In the genomic region with DNA sequence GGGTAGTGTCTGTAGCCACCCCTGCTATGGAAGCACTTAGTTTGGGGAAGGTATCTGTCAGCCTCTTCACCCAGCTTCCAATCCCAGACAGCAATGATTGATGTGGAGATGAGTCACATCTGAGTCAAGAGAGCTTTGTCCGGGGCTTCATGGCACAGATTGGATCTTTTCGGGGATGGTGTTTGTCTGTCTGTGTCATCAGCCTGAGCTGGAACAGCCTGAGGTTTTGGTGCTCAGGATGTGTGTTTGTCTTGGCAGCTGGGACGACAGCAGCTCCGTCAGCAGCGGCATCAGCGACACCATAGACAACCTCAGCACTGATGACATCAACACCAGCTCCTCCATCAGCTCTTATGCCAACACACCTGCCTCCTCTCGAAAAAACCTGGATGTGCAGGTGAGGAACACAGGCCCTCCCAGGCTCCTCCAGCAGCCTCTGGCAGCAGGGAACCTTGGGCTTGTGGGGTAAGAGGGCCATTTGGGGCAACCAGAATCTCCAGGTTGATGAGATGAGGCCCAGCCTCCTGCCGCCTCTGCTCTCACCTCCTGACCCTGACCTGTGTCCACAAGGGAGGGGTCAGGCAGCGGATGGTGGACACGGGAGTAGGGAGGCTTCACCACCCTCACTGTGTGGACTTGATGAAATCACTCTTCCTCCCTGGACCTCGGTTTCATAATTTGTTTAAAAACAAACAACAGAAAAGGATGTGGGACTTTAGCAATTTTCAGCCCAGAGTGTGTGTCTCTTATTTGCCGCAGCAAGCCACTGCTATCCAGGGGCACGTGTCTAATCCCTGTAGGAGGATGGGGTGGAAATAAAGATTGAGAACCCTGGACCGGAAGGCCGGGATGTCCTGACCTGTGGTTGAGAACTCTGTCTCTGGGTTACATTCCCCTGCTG, we compare ENCODE assay signal across 10 cellular contexts.
DNase-seq lines count a peak whose midpoint lies in the region; ATAC-seq and TF ChIP-seq lines count a peak whose summit lies in the region.
"Had no signal": no experiment of that assay in that cellular context is flagged by ENCODE, and none has a peak within 500 bp of the region (broad histone marks: within the 10 kb centered on the region; RNA-seq: fewer than 3 reads in every experiment).

No MANE protein-coding gene starts in this region.

- peak overlapping the region; percentile 43 to 57 for H2BK12ac ChIP-seq in mesenchymal stem cell (ENCODE audit: low read length in 2 of 2)

- no peak overlapping the region for H3K4me3 ChIP-seq in astrocyte of the spinal cord (ENCODE audit: low read depth, low read length)
- no peak overlapping the region for H3K4me3 ChIP-seq in mesenchymal stem cell (ENCODE audit: insufficient read depth in 1 of 2, low read depth in 1 of 2, low read length in 2 of 2)

- ATAC-seq in activated CD8-positive, alpha-beta memory T cell treated with anti-CD3 and anti-CD28 coated beads, Interleukin-2, amount 10 ng/mL, durations not matched to agents 7 days and 5 days: no peak
- ATAC-seq in HG03460 (IDR thresholded peaks at IDR 0.05; ENCODE audit: unreplicated experiment): no peak

- H3K4me3 Mint-ChIP-seq in activated CD8-positive, alpha-beta memory T cell treated with anti-CD3 and anti-CD28 coated beads, Interleukin-2, amount 10 ng/mL, durations not matched to agents 7 days and 5 days: no peak overlapping the region

- H3K79me1 ChIP-seq in mesenchymal stem cell (replicated peaks; ENCODE audit: low read length, poor library complexity, severe bottlenecking): peaks cover 7% of the 10 kb centered on the region

- no peak overlapping the region for H3K23ac ChIP-seq in mesenchymal stem cell (ENCODE audit: low read length in 2 of 2)

- peak overlapping the region in 1 of 2 experiments; percentile 44 for H3K14ac ChIP-seq in mesenchymal stem cell (ENCODE audit: low read length in 2 of 2)

- 39% methylated on average over 15 of the region's 15 CpGs for WGBS in mesenchymal stem cell

- no peak overlapping the region for H2BK120ac ChIP-seq in mesenchymal stem cell (ENCODE audit: low read depth, low read length)

- H4K91ac ChIP-seq in mesenchymal stem cell (ENCODE audit: low read length): peak overlapping the region; percentile 11

- in situ Hi-C loops in astrocyte of the spinal cord (cut with HindIII; ENCODE audit: low sequenced_read_pairs): no loop called here

- no peak overlapping the region for H3K27ac ChIP-seq in mesenchymal stem cell (ENCODE audit: low read length, poor library complexity, severe bottlenecking)

- peaks cover 19% of the 10 kb centered on the region for H3K27me3 Mint-ChIP-seq in activated CD8-positive, alpha-beta memory T cell treated with anti-CD3 and anti-CD28 coated beads, Interleukin-2, amount 10 ng/mL, durations not matched to agents 7 days and 5 days

- no peak overlapping the region for H3K4me2 ChIP-seq in mesenchymal stem cell (ENCODE audit: low read length, poor library complexity, severe bottlenecking)

- no peaks in the 10 kb centered on the region for H3K4me1 Mint-ChIP-seq in activated CD8-positive, alpha-beta memory T cell treated with anti-CD3 and anti-CD28 coated beads, Interleukin-2, amount 10 ng/mL, durations not matched to agents 7 days and 5 days

- peak overlapping the region; percentile 21 for H2AK5ac ChIP-seq in mesenchymal stem cell (ENCODE audit: low read length, severe bottlenecking)

- H3K36me3 ChIP-seq in mesenchymal stem cell (ENCODE audit: control insufficient read depth in 1 of 2, insufficient read depth in 2 of 2, low read depth in 1 of 2, low read length in 2 of 2): peaks cover 13 to 58% of the 10 kb centered on the region in 2 experiments

- H3K27ac Mint-ChIP-seq in activated CD8-positive, alpha-beta memory T cell treated with anti-CD3 and anti-CD28 coated beads, Interleukin-2, amount 10 ng/mL, durations not matched to agents 7 days and 5 days: no peak overlapping the region

- no peak overlapping the region for H3K4ac ChIP-seq in mesenchymal stem cell (ENCODE audit: low read depth in 1 of 2, low read length in 2 of 2)

- CTCF ChIA-PET in activated CD8-positive, alpha-beta memory T cell treated with anti-CD3 and anti-CD28 coated beads, Interleukin-2, amount 10 ng/mL, durations not matched to agents 7 days and 5 days (lab: Charles Lee): no interaction called here

- H2BK5ac ChIP-seq in mesenchymal stem cell (ENCODE audit: low read depth, low read length, poor library complexity, severe bottlenecking): no peak overlapping the region

- no peaks in the 10 kb centered on the region for H3K9me3 Mint-ChIP-seq in activated CD8-positive, alpha-beta memory T cell treated with anti-CD3 and anti-CD28 coated beads, Interleukin-2, amount 10 ng/mL, durations not matched to agents 7 days and 5 days (ENCODE audit: low read depth)

- no peaks in the 10 kb centered on the region for H3K9me3 ChIP-seq in mesenchymal stem cell (ENCODE audit: control insufficient read depth, low read length)

- peak overlapping the region; percentile 64 for H4K8ac ChIP-seq in mesenchymal stem cell (ENCODE audit: low read length)

- H3K27me3 ChIP-seq in mesenchymal stem cell (ENCODE audit: control insufficient read depth in 1 of 2, insufficient read depth in 1 of 2, low read length in 2 of 2): no peaks in the 10 kb centered on the region

- peak overlapping the region; percentile 7 to 82 for H3K18ac ChIP-seq in mesenchymal stem cell (ENCODE audit: low read depth in 1 of 2, low read length in 2 of 2)

- peak overlapping the region; percentile 55 for H2BK15ac ChIP-seq in mesenchymal stem cell (ENCODE audit: low read depth, poor library complexity, severe bottlenecking)

- H2AFZ ChIP-seq in mesenchymal stem cell (ENCODE audit: low read depth, low read length): no peak overlapping the region

- no peak for TF ChIP-seq CTCF in astrocyte of the spinal cord (IDR thresholded peaks at IDR 0.05; ENCODE audit: low read depth, low read length)

- H3K9ac ChIP-seq in mesenchymal stem cell (ENCODE audit: low read length): no peak overlapping the region

- H3K4me1 ChIP-seq in mesenchymal stem cell (ENCODE audit: control insufficient read depth, insufficient read depth, low read depth, low read length): peaks cover 30% of the 10 kb centered on the region

- peak; percentile 98 for DNase-seq in EH (ENCODE audit: low read depth)
- peak; percentile 97 for DNase-seq in NCI-H2029 treated with DMSO at 0.1 percent for 48 hours (lab: John Stamatoyannopoulos, UW)
- DNase-seq in astrocyte of the spinal cord (ENCODE audit: low read depth, low spot score): peak; percentile 97
- peak; percentile 94 for DNase-seq in mesenchymal stem cell
- DNase-seq in ureter (ENCODE audit: low spot score): no peak
- no peak for DNase-seq in activated naive CD4-positive, alpha-beta T cell treated with anti-CD3 and anti-CD28 coated beads, Interleukin-2, amount 50 U/mL, for 16 hours
- no peak for DNase-seq in activated CD8-positive, alpha-beta memory T cell treated with anti-CD3 and anti-CD28 coated beads, Interleukin-2, amount 10 ng/mL, durations not matched to agents 7 days and 5 days
- DNase-seq: activated T-cell treated with anti-CD3 and anti-CD28 coated beads, Interleukin-2, amount 50 U/mL, for 1 hour; OCI-M1 had no signal

- H3K36me3 Mint-ChIP-seq in activated CD8-positive, alpha-beta memory T cell treated with anti-CD3 and anti-CD28 coated beads, Interleukin-2, amount 10 ng/mL, durations not matched to agents 7 days and 5 days: no peaks in the 10 kb centered on the region

Comparison
In these comparisons a context has a peak if more than half of its experiments do, and no peak if none do; other contexts are left out.
1. DNase-seq: peak in EH (single experiment), NCI-H2029 treated with DMSO at 0.1 percent for 48 hours (single experiment), astrocyte of the spinal cord (single experiment) and mesenchymal stem cell (single experiment); none in ureter (single experiment), activated naive CD4-positive, alpha-beta T cell treated with anti-CD3 and anti-CD28 coated beads, Interleukin-2, amount 50 U/mL, for 16 hours (single experiment) and activated CD8-positive, alpha-beta memory T cell treated with anti-CD3 and anti-CD28 coated beads, Interleukin-2, amount 10 ng/mL, durations not matched to agents 7 days and 5 days (single experiment).